In genomic region chr17:61795546-61795945, GRCh38 we compare ENCODE assay signal across 9 cellular contexts.
"Had no signal": no experiment of that assay in that cellular context is flagged by ENCODE, and none has a peak within 500 bp of the region (broad histone marks: within the 10 kb centered on the region; RNA-seq: fewer than 3 reads in every experiment).

No MANE protein-coding gene starts in this region.

- H3K4me3 Mint-ChIP-seq: GM23338, IgD-negative memory B cell had no signal

- DNase-seq: H7, HCEC 1CT, Karpas-422, KBM-7 had no signal

- ATAC-seq: GM23338, HepG2 had no signal

- H3K9me3 Mint-ChIP-seq: GM23338, IgD-negative memory B cell had no signal

- H3K4me2 ChIP-seq: GM23338, KMS-11 had no signal

- H3K4me1 Mint-ChIP-seq: GM23338 had no signal

- H3K27ac ChIP-seq: KMS-11 had no signal

- FAIRE-seq: H1, HepG2 had no signal

- H3K27me3 Mint-ChIP-seq: IgD-negative memory B cell had no signal

- H3K27ac Mint-ChIP-seq: GM23338, IgD-negative memory B cell had no signal

- H3K4me3 ChIP-seq: GM23338 had no signal

- H2AFZ ChIP-seq: GM23338 had no signal

- H3K9ac ChIP-seq: KMS-11 had no signal
